ENCODE assay signal across 8 cellular contexts in genomic region chr2:54680397-54681032, GRCh38. TPM values are rescaled to one million over a fixed set of nuclear protein-coding genes. Genes with fewer than 3 reads are reported as not detected.
DNase-seq lines count a peak whose midpoint lies in the region; ATAC-seq, FAIRE-seq and TF ChIP-seq lines count a peak whose summit lies in the region.

No MANE protein-coding gene starts in this region.

- no peaks in the 10 kb centered on the region for H3K4me1 ChIP-seq in BE2C

- DNase-seq in BE2C (peak; percentile 34), activated gamma-delta T cell (lab: John Stamatoyannopoulos, UW) (no peak), mucosa of gallbladder (ENCODE audit: low spot score) (no peak), D721Med (ENCODE audit: insufficient read length, low spot score) (no peak)
- peak; percentile 48 to 65 for DNase-seq in stimulated activated naive CD8-positive, alpha-beta T cell treated with anti-CD3 and anti-CD28 coated beads, Interleukin-15, amount 100 ng/mL, for 72 hours

- no peaks in the 10 kb centered on the region for H3K36me3 ChIP-seq in BE2C

- no peaks in the 10 kb centered on the region for H3K27me3 ChIP-seq in BE2C

- ATAC-seq in GM19351 (IDR thresholded peaks at IDR 0.05; ENCODE audit: unreplicated experiment) = peak; percentile 81
- peak; percentile 82 for ATAC-seq in HG03342 (IDR thresholded peaks at IDR 0.05; ENCODE audit: unreplicated experiment)
- peak; percentile 96 for ATAC-seq in activated T-helper 17 cell treated with anti-CD3 and anti-CD28 coated beads, Interleukin-2, amount 50 U/mL, for 72 hours (replicated peaks)
- peak; percentile 97 for ATAC-seq in stimulated activated naive CD8-positive, alpha-beta T cell treated with anti-CD3 and anti-CD28 coated beads, Interleukin-15, amount 100 ng/mL, for 72 hours

- peaks cover 5% of the 10 kb centered on the region for H3K36me3 Mint-ChIP-seq in activated T-helper 17 cell treated with anti-CD3 and anti-CD28 coated beads, Interleukin-2, amount 50 U/mL, for 72 hours (ENCODE audit: low read depth)

- H3K9me3 ChIP-seq in BE2C = no peaks in the 10 kb centered on the region

- peaks cover 14% of the 10 kb centered on the region for H3K4me1 Mint-ChIP-seq in activated T-helper 17 cell treated with anti-CD3 and anti-CD28 coated beads, Interleukin-2, amount 50 U/mL, for 72 hours
- H3K4me1 Mint-ChIP-seq in stimulated activated naive CD8-positive, alpha-beta T cell treated with anti-CD3 and anti-CD28 coated beads, Interleukin-15, amount 100 ng/mL, for 72 hours = peaks cover 37% of the 10 kb centered on the region

- no peaks in the 10 kb centered on the region for H3K9me3 Mint-ChIP-seq in activated T-helper 17 cell treated with anti-CD3 and anti-CD28 coated beads, Interleukin-2, amount 50 U/mL, for 72 hours
- no peaks in the 10 kb centered on the region for H3K9me3 Mint-ChIP-seq in stimulated activated naive CD8-positive, alpha-beta T cell treated with anti-CD3 and anti-CD28 coated beads, Interleukin-15, amount 100 ng/mL, for 72 hours

- no peak for FAIRE-seq in D721Med (lab: Jason Lieb, UNC)

- TF ChIP-seq CTCF in BE2C (IDR thresholded peaks at IDR 0.05; ENCODE audit: low read depth, low read length) (no peak), D721Med (IDR thresholded peaks at IDR 0.05; ENCODE audit: insufficient read depth, missing control alignments) (no peak)

- H3K27ac Mint-ChIP-seq in activated T-helper 17 cell treated with anti-CD3 and anti-CD28 coated beads, Interleukin-2, amount 50 U/mL, for 72 hours = peak overlapping the region; percentile 77
- H3K27ac Mint-ChIP-seq in stimulated activated naive CD8-positive, alpha-beta T cell treated with anti-CD3 and anti-CD28 coated beads, Interleukin-15, amount 100 ng/mL, for 72 hours = peak overlapping the region; percentile 44 to 61

- no peak overlapping the region for H3K4me3 ChIP-seq in BE2C (ENCODE audit: low read depth, low read length)

- peaks cover 35% of the 10 kb centered on the region for H3K27me3 Mint-ChIP-seq in activated T-helper 17 cell treated with anti-CD3 and anti-CD28 coated beads, Interleukin-2, amount 50 U/mL, for 72 hours
- H3K27me3 Mint-ChIP-seq in stimulated activated naive CD8-positive, alpha-beta T cell treated with anti-CD3 and anti-CD28 coated beads, Interleukin-15, amount 100 ng/mL, for 72 hours = peaks cover 46% of the 10 kb centered on the region

- peak overlapping the region; percentile 70 for H3K4me3 Mint-ChIP-seq in activated T-helper 17 cell treated with anti-CD3 and anti-CD28 coated beads, Interleukin-2, amount 50 U/mL, for 72 hours
- peak overlapping the region; percentile 81 to 83 for H3K4me3 Mint-ChIP-seq in stimulated activated naive CD8-positive, alpha-beta T cell treated with anti-CD3 and anti-CD28 coated beads, Interleukin-15, amount 100 ng/mL, for 72 hours

RNA-seq across cellular contexts. Expression of gene EML6, which starts 42.9 kb away (rescaled TPM):
- 56.5 TPM for polyA plus RNA-seq in BE2C (2012; ENCODE audit: insufficient read depth, insufficient read length, low read depth)
- total RNA-seq in activated T-helper 17 cell treated with anti-CD3 and anti-CD28 coated beads, Interleukin-2, amount 50 U/mL, for 72 hours = 1 to 10 TPM; 1.0 to 1.4 TPM
- total RNA-seq in mucosa of gallbladder = 2.1 TPM

Comparison
In these comparisons a context has a peak if more than half of its experiments do, and no peak if none do; other contexts are left out.
1. DNase-seq: peak in BE2C (single experiment) and stimulated activated naive CD8-positive, alpha-beta T cell treated with anti-CD3 and anti-CD28 coated beads, Interleukin-15, amount 100 ng/mL, for 72 hours (2 of 2); none in activated gamma-delta T cell (single experiment), mucosa of gallbladder (single experiment) and D721Med (single experiment).
2. Peak in every context shown above with its lines, with median percentiles within 50 percentile points of each other: ATAC-seq.